10 cellular contexts compared by ENCODE assay signal in genomic region chr1:110340207-110340468, GRCh38. TPM values are rescaled to one million over a fixed set of nuclear protein-coding genes. Genes with fewer than 3 reads are reported as not detected.
DNase-seq lines count a peak whose midpoint lies in the region; FAIRE-seq and TF ChIP-seq lines count a peak whose summit lies in the region.
"Had no signal": no experiment of that assay in that cellular context is flagged by ENCODE, and none has a peak within 500 bp of the region (broad histone marks: within the 10 kb centered on the region; RNA-seq: fewer than 3 reads in every experiment).

No MANE protein-coding gene starts in this region.

- dilution Hi-C loops in keratinocyte (cut with MboI; ENCODE audit: extremely low pct_ligation_motif_present, low sequenced_read_pairs): no loop called here

- TF ChIP-seq CTCF in adrenal gland (IDR thresholded peaks at IDR 0.05): no peak
- TF ChIP-seq CTCF in keratinocyte (optimal IDR thresholded peaks at IDR 0.05 in 1 of 3, IDR thresholded peaks at IDR 0.05 in 1 of 3, conservative IDR thresholded peaks at IDR 0.05 in 1 of 3; ENCODE audit: extremely low read depth in 1 of 3, insufficient read depth in 2 of 3, low read length in 3 of 3): no peak
- TF ChIP-seq CTCF in tibial artery (IDR thresholded peaks at IDR 0.05): no peak

- H2AFZ ChIP-seq in keratinocyte (ENCODE audit: control insufficient read depth, low read length): no peak overlapping the region

- H3K27ac ChIP-seq in adrenal gland (peak overlapping the region in 4 of 5 donors; percentile 98 to 99 (median 98)), keratinocyte (ENCODE audit: control insufficient read depth, insufficient read depth, low read length) (peak overlapping the region; percentile 94), tibial artery (peak overlapping the region; percentile 85 to 91)

- H3K27me3 ChIP-seq in adrenal gland: no peaks in the 10 kb centered on the region
- no peaks in the 10 kb centered on the region for H3K27me3 ChIP-seq in keratinocyte (ENCODE audit: control insufficient read depth, extremely low read depth, insufficient read depth, low read length)
- no peaks in the 10 kb centered on the region for H3K27me3 ChIP-seq in tibial artery

- peak overlapping the region; percentile 76 for H3K4me2 ChIP-seq in keratinocyte (ENCODE audit: control insufficient read depth, extremely low read depth, insufficient read depth, low read depth, low read length)

- H3K9ac ChIP-seq in keratinocyte (ENCODE audit: control insufficient read depth, extremely low read depth, insufficient read depth, low read length): peak overlapping the region; percentile 94

- H3K79me2 ChIP-seq in keratinocyte (ENCODE audit: control insufficient read depth, insufficient read depth, low read length): peaks cover 58% of the 10 kb centered on the region

- WGBS in adrenal gland, 4 donors: 6 to 8% methylated on average over 9 of the region's 9 CpGs; no CpG with 5 or more reads in 2 of the 4 donors

- intact Hi-C loops in adrenal gland (cut with DNase I): loop anchor here (10.0 kb wide), 1 partner anchor 65 kb away; the partner anchor contains the start of gene LAMTOR5 (in 2 of the 2)
- intact Hi-C loops in tibial artery (cut with DNase I; ENCODE audit: low total_unique reads): no loop called here

- peaks cover 4% of the 10 kb centered on the region for H3K9me1 ChIP-seq in keratinocyte (ENCODE audit: control insufficient read depth, extremely low read depth, insufficient read depth, low read length)

- FAIRE-seq in keratinocyte (lab: Jason Lieb, UNC): no peak
- FAIRE-seq: colon had no signal

- in situ Hi-C loops in G401 (cut with HindIII; ENCODE audit: low sequenced_read_pairs): no loop called here

- no peak for TF ChIP-seq POLR2A in adrenal gland (IDR thresholded peaks at IDR 0.05)

- no peaks in the 10 kb centered on the region for H3K9me3 ChIP-seq in adrenal gland (replicated peaks in 1 of 3)
- H3K9me3 ChIP-seq in keratinocyte (ENCODE audit: control insufficient read depth, low read depth, low read length): no peaks in the 10 kb centered on the region
- no peaks in the 10 kb centered on the region for H3K9me3 ChIP-seq in tibial artery

- H3K4me1 ChIP-seq in adrenal gland (replicated peaks in 1 of 2) (peaks cover 42 to 66% of the 10 kb centered on the region in 2 donors), keratinocyte (ENCODE audit: control insufficient read depth, extremely low read depth, insufficient read depth, low read length) (peaks cover 40% of the 10 kb centered on the region), tibial artery (peaks cover 0 to 61% (median 41%) of the 10 kb centered on the region in 4 donors)

- H4K20me1 ChIP-seq in keratinocyte (ENCODE audit: control insufficient read depth, extremely low read depth, insufficient read depth, low read length): peaks cover 10% of the 10 kb centered on the region

- H3K4me3 ChIP-seq in adrenal gland (peak overlapping the region; percentile 61 to 90 (median 70)), keratinocyte (ENCODE audit: control insufficient read depth in 2 of 3, extremely low read depth in 1 of 3, insufficient read depth in 2 of 3, low read depth in 1 of 3, low read length in 3 of 3) (peak overlapping the region; percentile 86 to 99 (median 98)), tibial artery (peak overlapping the region; percentile 94 to 95)

- H3K36me3 ChIP-seq in adrenal gland (replicated peaks in 1 of 2) (peaks cover 0 to 15% of the 10 kb centered on the region in 2 donors), keratinocyte (ENCODE audit: control insufficient read depth in 2 of 2, extremely low read depth in 1 of 2, insufficient read depth in 2 of 2, low read length in 2 of 2) (peaks cover 9 to 17% of the 10 kb centered on the region in 2 experiments), tibial artery (peaks cover 14 to 26% (median 23%) of the 10 kb centered on the region in 3 donors)

- peak; percentile 5 for DNase-seq in activated CD4-positive, alpha-beta T cell treated with anti-CD3 and anti-CD28 coated beads, Interleukin-2, amount 50 U/mL, for 1 hour
- no peak for DNase-seq in activated CD4-positive, alpha-beta T cell treated with anti-CD3 and anti-CD28 coated beads for 48 hours
- DNase-seq in adrenal gland (peak in 1 of 7 donors; percentile 44), keratinocyte (ENCODE audit: low read depth, low spot score) (no peak), tibial artery (peak in 1 of 2 donors; percentile 67), G401 (ENCODE audit: low spot score) (no peak), T-helper 9 cell (no peak), NAMALWA (ENCODE audit: low spot score) (no peak)
- DNase-seq: DMS153 had no signal

RNA-seq across cellular contexts. Expression of gene RBM15, which starts 1.0 kb away (rescaled TPM):
- 10 to 100 TPM; 18.2 to 35.1 (median 22.9) TPM for total RNA-seq in adrenal gland
- polyA plus RNA-seq in adrenal gland (1 to 10 TPM; 2.3 to 9.9 (median 4.4) TPM), keratinocyte (10.0 to 13.8 TPM (median 10.7 TPM) in 3 replicates)
- 5.9 TPM for polyA plus RNA-seq in keratinocyte (2011; ENCODE audit: low read depth)
- polyA plus RNA-seq in keratinocyte (2011; cell fraction: cytosol; rRNA removed): 4.9 and 5.2 TPM in 2 replicates
- polyA plus RNA-seq in keratinocyte (2011; cell fraction: nucleus; rRNA removed): 13.6 and 13.8 TPM in 2 replicates
- polyA plus RNA-seq in keratinocyte (2012; ENCODE audit: low replicate concordance): 6.3 and 7.3 TPM in 2 replicates
- 36.2 to 47.3 TPM (median 47.0 TPM) in 3 replicates for polyA minus RNA-seq in keratinocyte
- polyA minus RNA-seq in keratinocyte (2011; cell fraction: cytosol; rRNA and poly(A)+ RNA removed): 25.1 TPM
- polyA minus RNA-seq in keratinocyte (2011; cell fraction: nucleus; rRNA and poly(A)+ RNA removed): 33.4 and 45.3 TPM in 2 replicates
- total RNA-seq in G401 (2014; rRNA removed; shearing (Covaris generic)): 27.7 and 36.3 TPM in 2 replicates

RNA-seq across cellular contexts. Expression of gene SLC16A4, which starts 50.7 kb away (rescaled TPM):
- 10 to 100 TPM in 3 of 8 donors, 1 to 10 TPM in 5; 4.1 to 15.7 (median 7.2) TPM for total RNA-seq in adrenal gland
- polyA plus RNA-seq in adrenal gland (1 to 10 TPM; 2.8 to 4.7 (median 3.2) TPM), keratinocyte (0.36 to 0.92 TPM (median 0.81 TPM) in 3 replicates)
- polyA plus RNA-seq in keratinocyte (2011; ENCODE audit: low read depth): 1.3 TPM
- polyA plus RNA-seq in keratinocyte (2011; cell fraction: cytosol; rRNA removed): 0.42 and 0.70 TPM in 2 replicates
- polyA plus RNA-seq in keratinocyte (2011; cell fraction: nucleus; rRNA removed): 0.65 and 0.89 TPM in 2 replicates
- 0.38 and 0.78 TPM in 2 replicates for polyA plus RNA-seq in keratinocyte (2012; ENCODE audit: low replicate concordance)
- 0.13 to 0.99 TPM (median 0.16 TPM) in 3 replicates for polyA minus RNA-seq in keratinocyte
- polyA minus RNA-seq in keratinocyte (2011; cell fraction: cytosol; rRNA and poly(A)+ RNA removed): not detected
- 0.63 TPM in 1 of 2 replicates, not detected in the other for polyA minus RNA-seq in keratinocyte (2011; cell fraction: nucleus; rRNA and poly(A)+ RNA removed)
- 0.85 and 2.3 TPM in 2 replicates for total RNA-seq in G401 (2014; rRNA removed; shearing (Covaris generic))
